ENCODE assay signal across 28 cellular contexts in genomic region chr9:114055061-114055460, GRCh38. TPM values are rescaled to one million over a fixed set of nuclear protein-coding genes. Genes with fewer than 3 reads are reported as not detected.
A peak's percentile ranks its signal among the peaks of the same experiment; 100 is the strongest.
DNase-seq lines count a peak whose midpoint lies in the region; ATAC-seq, FAIRE-seq and TF ChIP-seq lines count a peak whose summit lies in the region.
"Had no signal": no experiment of that assay in that cellular context is flagged by ENCODE, and none has a peak within 500 bp of the region (broad histone marks: within the 10 kb centered on the region; RNA-seq: fewer than 3 reads in every experiment).

No MANE protein-coding gene starts in this region.

- H3K36me3 Mint-ChIP-seq in H9 (ENCODE audit: insufficient read depth in 1 of 3, low read depth in 3 of 3): peaks cover 10 to 40% (median 28%) of the 10 kb centered on the region in 3 experiments; a peak in 6 of 7 replicates

- H2BK12ac ChIP-seq in H9 (ENCODE audit: insufficient read length, low read depth, low read length): no peak overlapping the region

- WGBS in H9 (ENCODE audit: extremely low coverage, insufficient read length, low lambda C conversion rate): no CpG with 5 or more reads among the region's 18 CpGs
- WGBS in suprapubic skin: 92% methylated on average over 5 of the region's 18 CpGs

- H3K4me1 ChIP-seq in BLaER1 treated with 17β-estradiol and CSF1 and Interleukin-3, amounts not matched to agents 10 nM and 100 nM: peaks cover 37 to 99% (median 83%) of the 10 kb centered on the region in 10 experiments
- H3K4me1 ChIP-seq in H9 (ENCODE audit: insufficient read depth, low read length) (no peaks in the 10 kb centered on the region), suprapubic skin (no peaks in the 10 kb centered on the region)
- H3K4me1 ChIP-seq: Caco-2 had no signal

- H4K91ac ChIP-seq in H9 (ENCODE audit: insufficient read length, low read depth, low read length): no peak overlapping the region

- H3K4me3 ChIP-seq in BLaER1 treated with 17β-estradiol and CSF1 and Interleukin-3, amounts not matched to agents 10 nM and 100 nM: peak overlapping the region in 5 of 10 experiments; percentile 28 to 53 (median 45); a peak in 5 of 20 replicates
- no peak overlapping the region for H3K4me3 ChIP-seq in suprapubic skin
- H3K4me3 ChIP-seq: PC-9, SK-N-MC had no signal

- H2AK5ac ChIP-seq in H9 (ENCODE audit: insufficient read length, low read length): no peak overlapping the region

- peaks cover 8 to 42% (median 33%) of the 10 kb centered on the region in 11 experiments; a peak in 20 of 22 replicates for H3K36me3 ChIP-seq in BLaER1 treated with 17β-estradiol and CSF1 and Interleukin-3, amounts not matched to agents 10 nM and 100 nM
- peaks cover 8% of the 10 kb centered on the region for H3K36me3 ChIP-seq in suprapubic skin

- ATAC-seq in HG02610 (IDR thresholded peaks at IDR 0.05; ENCODE audit: unreplicated experiment) (no peak), GM18870 (IDR thresholded peaks at IDR 0.05; ENCODE audit: unreplicated experiment) (no peak)

- no peak overlapping the region for H3K23ac ChIP-seq in H9 (ENCODE audit: insufficient read length, low read depth, low read length)

- H3K79me1 ChIP-seq in H9 (ENCODE audit: insufficient read depth, low read depth, low read length, poor library complexity, severe bottlenecking): no peaks in the 10 kb centered on the region

- H3T11ph ChIP-seq in H9 (ENCODE audit: low read length): no peak overlapping the region

- H4K8ac ChIP-seq in H9 (replicated peaks; ENCODE audit: insufficient read length, low read depth, low read length): no peak overlapping the region

- peak overlapping the region; percentile 79 to 99 (median 89) for H3K4me2 ChIP-seq in BLaER1 treated with 17β-estradiol and CSF1 and Interleukin-3, amounts not matched to agents 10 nM and 100 nM
- no peak overlapping the region for H3K4me2 ChIP-seq in H9 (ENCODE audit: insufficient read depth, insufficient read length, low read length)
- H3K4me2 ChIP-seq: PC-9 had no signal

- no peak overlapping the region for H2BK120ac ChIP-seq in H9 (ENCODE audit: low read depth, low read length, poor library complexity, severe bottlenecking)

- no peaks in the 10 kb centered on the region for H3K23me2 ChIP-seq in H9 (ENCODE audit: insufficient read length, low read depth, low read length, poor library complexity, severe bottlenecking)

- H2BK5ac ChIP-seq in H9 (ENCODE audit: insufficient read length, low read length): no peak overlapping the region

- DNase-seq in H9 (peak; percentile 25), islet precursor cell (peak; percentile 23), suprapubic skin (ENCODE audit: low spot score in 2 of 2) (peak; percentile 42 to 55), frontal cortex (ENCODE audit: low spot score in 2 of 2) (no peak)
- DNase-seq: Caco-2; CD4-positive, alpha-beta memory T cell; DMS 273 treated with DMSO at 0.1 percent for 48 hours; DND-41; H7; HFFc6; MM.1S; NCI-H1048; NCI-H1417 treated with DMSO at 0.1 percent for 48 hours; NCI-H187; NCI-H2107; NCI-H446 treated with DMSO at 0.1 percent for 48 hours; NCI-H526 treated with DMSO at 0.1 percent for 48 hours; PC-9; RPMI8226; SHP77 treated with DMSO at 0.1 percent for 48 hours had no signal

- TF ChIP-seq EP300 in suprapubic skin (IDR thresholded peaks at IDR 0.05): no peak

- no peak overlapping the region for H2AFZ ChIP-seq in H9 (ENCODE audit: low read length)
- H2AFZ ChIP-seq: PC-9 had no signal

- no peak overlapping the region for H3K56ac ChIP-seq in H9 (ENCODE audit: insufficient read length, low read depth, low read length)

- 0 out of 22 replicates have a peak, but pooled peaks cover 0 to 4% (median 0%) of the 10 kb centered on the region in 11 experiments for H3K27me3 ChIP-seq in BLaER1 treated with 17β-estradiol and CSF1 and Interleukin-3, amounts not matched to agents 10 nM and 100 nM
- H3K27me3 ChIP-seq in H9 (ENCODE audit: insufficient read depth, low read length): no peaks in the 10 kb centered on the region
- H3K27me3 ChIP-seq in suprapubic skin: no peaks in the 10 kb centered on the region

- no peaks in the 10 kb centered on the region; a peak in 1 of 22 replicates for H4K20me1 ChIP-seq in BLaER1 treated with 17β-estradiol and CSF1 and Interleukin-3, amounts not matched to agents 10 nM and 100 nM
- H4K20me1 ChIP-seq in H9 (ENCODE audit: control insufficient read depth, insufficient read depth, insufficient read length): no peaks in the 10 kb centered on the region

- no peaks in the 10 kb centered on the region for H3K79me2 ChIP-seq in H9 (ENCODE audit: insufficient read depth, low read length)

- no peak overlapping the region for H3K18ac ChIP-seq in H9 (ENCODE audit: insufficient read length, low read depth, low read length)

- H3K4me1 Mint-ChIP-seq in H9: peaks cover 2 to 11% of the 10 kb centered on the region in 2 experiments
- H3K4me1 Mint-ChIP-seq: CD4-positive, alpha-beta memory T cell had no signal

- TF ChIP-seq CTCF in H9 (conservative IDR thresholded peaks at IDR 0.05) (no peak), suprapubic skin (IDR thresholded peaks at IDR 0.05) (no peak)

- no peaks in the 10 kb centered on the region for H3K27me3 Mint-ChIP-seq in H9 (ENCODE audit: low read depth)
- H3K27me3 Mint-ChIP-seq: CD4-positive, alpha-beta memory T cell had no signal

- TF ChIP-seq POLR2A in suprapubic skin (IDR thresholded peaks at IDR 0.05): no peak

- FAIRE-seq in frontal cortex (lab: Jason Lieb, UNC): no peak
- FAIRE-seq: GM12891, GM18507, GM19239 had no signal

- no peak overlapping the region for H2BK20ac ChIP-seq in H9 (ENCODE audit: low read depth, low read length, poor library complexity, severe bottlenecking)

- H3K4ac ChIP-seq in H9 (ENCODE audit: low read depth, low read length): no peak overlapping the region

- no peaks in the 10 kb centered on the region for H3K9me3 ChIP-seq in BLaER1 treated with 17β-estradiol and CSF1 and Interleukin-3, amounts not matched to agents 10 nM and 100 nM (replicated peaks in 1 of 11)
- H3K9me3 ChIP-seq in H9 (ENCODE audit: control insufficient read depth, low read depth, low read length) (no peaks in the 10 kb centered on the region), suprapubic skin (no peaks in the 10 kb centered on the region)
- H3K9me3 ChIP-seq: Caco-2 had no signal

- no peak overlapping the region for H2BK15ac ChIP-seq in H9 (ENCODE audit: low read depth, low read length)

- H3K4me3 Mint-ChIP-seq in H9: no peak overlapping the region
- H3K4me3 Mint-ChIP-seq: CD4-positive, alpha-beta memory T cell; HFFc6 had no signal

- H3K27ac ChIP-seq in BLaER1 treated with 17β-estradiol and CSF1 and Interleukin-3, amounts not matched to agents 10 nM and 100 nM: peak overlapping the region in 9 of 11 experiments; percentile 30 to 88 (median 73); a peak in 19 of 22 replicates
- H3K27ac ChIP-seq in H9 (ENCODE audit: insufficient read length, low read depth, low read length) (no peak overlapping the region), suprapubic skin (no peak overlapping the region)
- H3K27ac ChIP-seq: PC-9, SK-N-MC had no signal

- H4K5ac ChIP-seq in H9 (ENCODE audit: insufficient read length, low read depth, low read length): no peak overlapping the region

- no peak overlapping the region for H3K14ac ChIP-seq in H9 (ENCODE audit: insufficient read depth, low read length)

- no peaks in the 10 kb centered on the region; a peak in 1 of 5 replicates for H3K9me3 Mint-ChIP-seq in H9
- H3K9me3 Mint-ChIP-seq: CD4-positive, alpha-beta memory T cell; HFFc6 had no signal

- peak overlapping the region; percentile 32 to 78 (median 49); a peak in 19 of 22 replicates for H3K9ac ChIP-seq in BLaER1 treated with 17β-estradiol and CSF1 and Interleukin-3, amounts not matched to agents 10 nM and 100 nM
- no peak overlapping the region for H3K9ac ChIP-seq in H9 (ENCODE audit: extremely low read depth, insufficient read length, low read length)

- H3K27ac Mint-ChIP-seq in H9: no peak overlapping the region
- H3K27ac Mint-ChIP-seq: CD4-positive, alpha-beta memory T cell; HFFc6 had no signal

RNA-seq across cellular contexts. Expression of gene AMBP, which starts 23.0 kb away (rescaled TPM):
- total RNA-seq in H9 (2021) (0.20 and 0.81 TPM in 2 replicates), suprapubic skin (1 to 10 TPM in 1 of 4 donors, not detected in 3; 3.6 TPM), frontal cortex (0.82 TPM)
- total RNA-seq: A673; CD4-positive, alpha-beta memory T cell; HFFc6; PC-9 had no signal

RNA-seq across cellular contexts. Expression of gene KIF12, which starts 44.0 kb away (rescaled TPM):
- total RNA-seq in H9 (2021): 1.8 and 3.3 TPM in 2 replicates
- 1 to 10 TPM; 1.1 to 3.1 (median 2.1) TPM for total RNA-seq in suprapubic skin
- 0.82 TPM for total RNA-seq in frontal cortex
- total RNA-seq: A673; CD4-positive, alpha-beta memory T cell; HFFc6; PC-9 had no signal

Comparison
In these comparisons a context has a peak if more than half of its experiments do, and no peak if none do; other contexts are left out.
1. H3K27ac ChIP-seq: peak in BLaER1 treated with 17β-estradiol and CSF1 and Interleukin-3, amounts not matched to agents 10 nM and 100 nM (9 of 11); none in H9 (single experiment) and suprapubic skin (single experiment).
2. DNase-seq: peak in H9 (single experiment), islet precursor cell (single experiment) and suprapubic skin (2 of 2); none in frontal cortex (0 of 2).